24 cellular contexts compared by ENCODE assay signal in the genomic region with DNA sequence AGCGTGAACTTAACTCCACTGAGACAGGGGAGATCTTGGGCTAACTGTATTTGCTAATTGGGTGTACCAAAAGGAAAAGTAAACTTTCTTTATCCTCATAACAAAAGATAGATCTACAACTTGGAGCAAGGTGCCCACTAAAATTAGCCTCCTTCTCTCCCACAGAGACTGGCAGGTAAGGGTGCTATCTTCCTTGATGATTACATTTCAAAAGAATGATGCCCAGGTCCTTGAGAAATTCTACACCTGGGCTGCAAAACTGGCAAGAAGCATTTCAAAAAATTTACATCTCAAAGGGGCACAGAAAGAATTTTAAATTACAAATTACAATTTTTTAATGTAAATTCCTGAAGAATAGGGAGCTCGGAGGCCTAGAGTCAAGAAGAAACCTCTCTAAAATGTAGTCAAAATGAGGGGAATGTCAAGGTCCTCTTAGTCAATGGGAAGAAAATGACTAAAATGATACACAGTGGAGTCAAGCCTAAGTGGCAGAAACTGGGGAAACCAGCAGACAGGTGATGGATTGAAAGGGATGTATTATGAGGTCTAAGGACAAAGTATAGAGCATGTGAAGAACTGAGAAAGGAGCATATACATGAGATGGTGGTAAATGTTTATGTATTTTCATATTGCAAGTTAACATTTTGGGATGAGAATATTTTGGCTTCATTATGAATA.
"Had no signal": no experiment of that assay in that cellular context is flagged by ENCODE, and none has a peak within 500 bp of the region (broad histone marks: within the 10 kb centered on the region; RNA-seq: fewer than 3 reads in every experiment).

No MANE protein-coding gene starts in this region.

- H3K27ac Mint-ChIP-seq: natural killer cell; stimulated activated effector memory CD8-positive, alpha-beta T cell treated with anti-CD3 and anti-CD28 coated beads, Interleukin-12 subunit alpha, Interleukin-12 subunit beta, amount 100 ng/mL, for 72 hours; type B pancreatic cell had no signal

- ATAC-seq: esophagus mucosa; gastrocnemius medialis; left ventricle myocardium superior; lower lobe of right lung; natural killer cell; psoas muscle; right cardiac atrium; stimulated activated effector memory CD8-positive, alpha-beta T cell treated with anti-CD3 and anti-CD28 coated beads, Interleukin-12 subunit alpha, Interleukin-12 subunit beta, amount 100 ng/mL, for 72 hours had no signal

- H3K4me3 Mint-ChIP-seq: natural killer cell; stimulated activated effector memory CD8-positive, alpha-beta T cell treated with anti-CD3 and anti-CD28 coated beads, Interleukin-12 subunit alpha, Interleukin-12 subunit beta, amount 100 ng/mL, for 72 hours; type B pancreatic cell had no signal

- H3K4me1 Mint-ChIP-seq: natural killer cell; stimulated activated effector memory CD8-positive, alpha-beta T cell treated with anti-CD3 and anti-CD28 coated beads, Interleukin-12 subunit alpha, Interleukin-12 subunit beta, amount 100 ng/mL, for 72 hours had no signal

- H3K27me3 ChIP-seq: dorsolateral prefrontal cortex, gastrocnemius medialis, ovary, sigmoid colon, stomach, tibial artery had no signal

- H3K4me1 ChIP-seq: gastrocnemius medialis, lower lobe of right lung, psoas muscle, sigmoid colon, stomach, tibial artery had no signal

- H3K9me3 ChIP-seq: gastrocnemius medialis, lower lobe of right lung, ovary, psoas muscle, sigmoid colon, stomach, tibial artery had no signal

- H3K36me3 ChIP-seq: gastrocnemius medialis, lower lobe of right lung, ovary, sigmoid colon, stomach, tibial artery had no signal

- H3K36me3 Mint-ChIP-seq: natural killer cell; stimulated activated effector memory CD8-positive, alpha-beta T cell treated with anti-CD3 and anti-CD28 coated beads, Interleukin-12 subunit alpha, Interleukin-12 subunit beta, amount 100 ng/mL, for 72 hours; type B pancreatic cell had no signal

- H3K27ac ChIP-seq: dorsolateral prefrontal cortex, epithelial cell of prostate, gastrocnemius medialis, lower lobe of right lung, ovary, psoas muscle, sigmoid colon, stomach, tibial artery had no signal

- DNase-seq: cortex of kidney; dorsolateral prefrontal cortex; effector CD4-positive, alpha-beta T cell; foreskin fibroblast; gastrocnemius medialis; head of caudate nucleus; left ventricle myocardium superior; lower lobe of right lung; natural killer cell; occipital lobe; ovary; posterior cingulate gyrus; psoas muscle; right cardiac atrium; sigmoid colon; stimulated activated CD4-positive, alpha-beta T cell treated with anti-CD3 and anti-CD28 coated beads, Interleukin-2, amount 100 ng/mL, for 24 hours; stimulated activated CD4-positive, alpha-beta T cell treated with anti-CD3 and anti-CD28 coated beads, Interleukin-4, amount 100 ng/mL, for 24 hours; stimulated activated naive CD4-positive, alpha-beta T cell treated with Interleukin-2 at 50 U/mL for 16 hours; stomach; tibial artery had no signal

- H3K9me3 Mint-ChIP-seq: type B pancreatic cell had no signal

- H3K27me3 Mint-ChIP-seq: type B pancreatic cell had no signal

- H3K4me3 ChIP-seq: dorsolateral prefrontal cortex, gastrocnemius medialis, lower lobe of right lung, ovary, psoas muscle, sigmoid colon, stomach, tibial artery had no signal
